Comparison of ENCODE assay signal across 9 cellular contexts in genomic region chr6:551405-551804, GRCh38.
DNase-seq lines count a peak whose midpoint lies in the region; ATAC-seq, FAIRE-seq and TF ChIP-seq lines count a peak whose summit lies in the region.
"Had no signal": no experiment of that assay in that cellular context is flagged by ENCODE, and none has a peak within 500 bp of the region (broad histone marks: within the 10 kb centered on the region; RNA-seq: fewer than 3 reads in every experiment).

No MANE protein-coding gene starts in this region.

- 74% methylated on average over 4 of the region's 4 CpGs for WGBS in right cardiac atrium

- no peak overlapping the region for H3K4me3 Mint-ChIP-seq in activated CD8-positive, alpha-beta T cell treated with anti-CD3 and anti-CD28 coated beads, Interleukin-2, amount 10 ng/mL, durations not matched to agents 7 days and 5 days

- no peak overlapping the region for H3K27ac Mint-ChIP-seq in activated CD8-positive, alpha-beta T cell treated with anti-CD3 and anti-CD28 coated beads, Interleukin-2, amount 10 ng/mL, durations not matched to agents 7 days and 5 days

- H3K4me3 ChIP-seq in right atrium auricular region (no peak overlapping the region), right cardiac atrium (ENCODE audit: low read length) (no peak overlapping the region)

- POLR2A ChIA-PET in activated CD8-positive, alpha-beta T cell treated with anti-CD3 and anti-CD28 coated beads, Interleukin-2, amount 10 ng/mL, durations not matched to agents 7 days and 5 days (lab: Charles Lee), result interaction anchor here (1.0 to 1.5 kb wide), 2 partner anchors 105 to 159 kb away, joined by 3 to 5 read pairs; no protein-coding TSS in a partner anchor

- H3K36me3 Mint-ChIP-seq in activated CD8-positive, alpha-beta T cell treated with anti-CD3 and anti-CD28 coated beads, Interleukin-2, amount 10 ng/mL, durations not matched to agents 7 days and 5 days (ENCODE audit: low read depth), result peaks cover 24% of the 10 kb centered on the region

- H3K27ac ChIP-seq in right atrium auricular region, result no peak overlapping the region
- H3K27ac ChIP-seq in right cardiac atrium (ENCODE audit: low read length), result no peak overlapping the region

- intact Hi-C loops in Right ventricle myocardium superior (cut with DNase I) (no loop called here), right cardiac atrium (cut with DNase I) (no loop called here)

- no peak for DNase-seq in Right ventricle myocardium superior
- no peak for DNase-seq in right atrium auricular region (ENCODE audit: low spot score)
- DNase-seq in activated CD8-positive, alpha-beta T cell treated with anti-CD3 and anti-CD28 coated beads, Interleukin-2, amount 10 ng/mL, durations not matched to agents 7 days and 5 days, result peak; percentile 38
- DNase-seq in right cardiac atrium, result peak in 2 of 3 donors; percentile 24 to 55
- peak; percentile 6 for DNase-seq in urothelium cell line (ENCODE audit: low spot score)
- DNase-seq in NCI-H2227 (lab: John Stamatoyannopoulos, UW; ENCODE audit: unreplicated experiment), result no peak
- no peak for DNase-seq in NCI-H446 (lab: John Stamatoyannopoulos, UW)

- peaks cover 28% of the 10 kb centered on the region for H3K4me1 Mint-ChIP-seq in activated CD8-positive, alpha-beta T cell treated with anti-CD3 and anti-CD28 coated beads, Interleukin-2, amount 10 ng/mL, durations not matched to agents 7 days and 5 days (ENCODE audit: low read depth)

- peak in 1 of 2 donors; percentile 44 for TF ChIP-seq CTCF in right atrium auricular region (IDR thresholded peaks at IDR 0.05)

- peaks cover 26% of the 10 kb centered on the region for H3K36me3 ChIP-seq in right atrium auricular region

- CTCF ChIA-PET in activated CD8-positive, alpha-beta T cell treated with anti-CD3 and anti-CD28 coated beads, Interleukin-2, amount 10 ng/mL, durations not matched to agents 7 days and 5 days (lab: Charles Lee), result interaction anchor here (1.1 to 1.9 kb wide), 5 partner anchors 8 to 382 kb away, joined by 3 to 6 read pairs (median 5); no protein-coding TSS in a partner anchor

- no peaks in the 10 kb centered on the region for H3K27me3 ChIP-seq in right atrium auricular region
- no peaks in the 10 kb centered on the region for H3K27me3 ChIP-seq in right cardiac atrium (ENCODE audit: control insufficient read depth, insufficient read depth)

- no peaks in the 10 kb centered on the region for H3K9me3 Mint-ChIP-seq in activated CD8-positive, alpha-beta T cell treated with anti-CD3 and anti-CD28 coated beads, Interleukin-2, amount 10 ng/mL, durations not matched to agents 7 days and 5 days (ENCODE audit: insufficient read depth)

- H3K9me3 ChIP-seq in right atrium auricular region (no peaks in the 10 kb centered on the region), right cardiac atrium (ENCODE audit: control insufficient read depth, low read length) (no peaks in the 10 kb centered on the region)

- no peaks in the 10 kb centered on the region for H3K27me3 Mint-ChIP-seq in activated CD8-positive, alpha-beta T cell treated with anti-CD3 and anti-CD28 coated beads, Interleukin-2, amount 10 ng/mL, durations not matched to agents 7 days and 5 days (ENCODE audit: low read depth)

- H3K4me1 ChIP-seq in right atrium auricular region, result no peaks in the 10 kb centered on the region
- H3K4me1 ChIP-seq in right cardiac atrium (ENCODE audit: control insufficient read depth, insufficient read depth, low read length), result no peaks in the 10 kb centered on the region

- FAIRE-seq in urothelium cell line (lab: Jason Lieb, UNC), result no peak
- FAIRE-seq: endometrium had no signal

- ATAC-seq in Right ventricle myocardium superior (ENCODE audit: poor library complexity) (peak; percentile 27), right cardiac atrium (peak; percentile 69 to 80), GM19351 (IDR thresholded peaks at IDR 0.05; ENCODE audit: unreplicated experiment) (no peak)
- peak; percentile 68 for ATAC-seq in activated CD8-positive, alpha-beta T cell treated with anti-CD3 and anti-CD28 coated beads, Interleukin-2, amount 10 ng/mL, durations not matched to agents 7 days and 5 days

Comparison
In these comparisons a context has a peak if more than half of its experiments do, and no peak if none do; other contexts are left out.
1. DNase-seq: peak in activated CD8-positive, alpha-beta T cell treated with anti-CD3 and anti-CD28 coated beads, Interleukin-2, amount 10 ng/mL, durations not matched to agents 7 days and 5 days (single experiment), right cardiac atrium (2 of 3) and urothelium cell line (single experiment); none in Right ventricle myocardium superior (single experiment), right atrium auricular region (single experiment), NCI-H2227 (single experiment) and NCI-H446 (0 of 2).